ENCODE assay signal across 1 cellular context in genomic region chr4:64670647-64671046, GRCh38.
TF ChIP-seq lines count a peak whose summit lies in the region.

No MANE protein-coding gene starts in this region.

TF ChIP-seq in GM23338, 12 proteins besides CTCF, POLR2A, EP300 and RAD21 (continued from another document):
- no peak for TF ChIP-seq ZNF462 (CRISPR knock-in tag; IDR thresholded peaks at IDR 0.05)
- no peak for TF ChIP-seq ZNF331 (CRISPR knock-in tag; IDR thresholded peaks at IDR 0.05; ENCODE audit: low read depth)
- TF ChIP-seq JUNB (IDR thresholded peaks at IDR 0.05; ENCODE audit: unreplicated experiment) = no peak
